Comparison of ENCODE assay signal across 12 cellular contexts in the genomic region with DNA sequence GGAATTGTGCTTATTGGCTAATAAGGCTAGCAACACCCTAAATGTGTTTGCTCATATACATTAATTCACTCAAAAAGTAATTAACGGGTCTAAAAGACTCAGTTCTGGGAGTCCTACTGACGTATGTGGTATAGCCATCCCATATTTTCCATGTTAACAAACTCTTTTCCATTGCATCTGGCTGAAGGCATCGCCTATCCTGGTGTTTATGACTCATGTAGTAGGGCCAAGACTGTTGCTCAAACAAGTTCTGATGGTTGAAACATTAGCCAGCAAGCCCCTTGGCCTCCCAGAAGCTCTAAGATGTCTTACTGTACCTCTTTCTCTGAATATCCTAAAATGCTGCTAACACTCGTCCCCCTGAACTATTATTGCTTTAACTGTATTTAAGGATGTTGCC.
A peak's percentile ranks its signal among the peaks of the same experiment; 100 is the strongest.
DNase-seq lines count a peak whose midpoint lies in the region; ATAC-seq, FAIRE-seq and TF ChIP-seq lines count a peak whose summit lies in the region.
"Had no signal": no experiment of that assay in that cellular context is flagged by ENCODE, and none has a peak within 500 bp of the region (broad histone marks: within the 10 kb centered on the region; RNA-seq: fewer than 3 reads in every experiment).

No MANE protein-coding gene starts in this region.

- no peak overlapping the region for H3K9ac ChIP-seq in PC-3 (ENCODE audit: low read length)
- no peak overlapping the region for H3K9ac ChIP-seq in endothelial cell of umbilical vein (replicated peaks; ENCODE audit: extremely low read depth, insufficient read depth, low read length)

- H3K27me3 ChIP-seq in PC-3 (ENCODE audit: low read length) = no peaks in the 10 kb centered on the region
- peaks cover 13% of the 10 kb centered on the region in 2 experiments for H3K27me3 ChIP-seq in endothelial cell of umbilical vein (ENCODE audit: control insufficient read depth in 2 of 2, insufficient read depth in 2 of 2, low read length in 2 of 2)

- ATAC-seq in PC-3 = peak; percentile 33; the same call in 1 of the 2 replicates
- peak; percentile 39 for ATAC-seq in omental fat pad (ENCODE audit: low FRiP score)
- ATAC-seq in HG03565 (IDR thresholded peaks at IDR 0.05; ENCODE audit: unreplicated experiment) = no peak
- no peak for ATAC-seq in GM18873 (IDR thresholded peaks at IDR 0.05; ENCODE audit: low FRiP score, unreplicated experiment)
- ATAC-seq: lower lobe of right lung had no signal

- no peak for TF ChIP-seq CTCF in PC-3 (conservative IDR thresholded peaks at IDR 0.05; ENCODE audit: low read depth, low read length)
- TF ChIP-seq CTCF in endothelial cell of umbilical vein (IDR thresholded peaks at IDR 0.05; ENCODE audit: extremely low read depth in 1 of 2, insufficient read depth in 1 of 2, low read depth in 1 of 2, low read length in 2 of 2) = no peak
- TF ChIP-seq CTCF in omental fat pad (IDR thresholded peaks at IDR 0.05) = no peak

- H3K79me2 ChIP-seq in PC-3 (ENCODE audit: low read length) (no peaks in the 10 kb centered on the region), endothelial cell of umbilical vein (ENCODE audit: control insufficient read depth, insufficient read depth, low read length) (no peaks in the 10 kb centered on the region)

- H2AFZ ChIP-seq in PC-3 (ENCODE audit: low read length) (no peak overlapping the region), endothelial cell of umbilical vein (ENCODE audit: low read depth, low read length) (no peak overlapping the region)

- H3F3A ChIP-seq in PC-3 (ENCODE audit: low read length, unreplicated experiment) = no peaks in the 10 kb centered on the region

- no peak overlapping the region for H3K4me2 ChIP-seq in PC-3 (ENCODE audit: low read length)
- H3K4me2 ChIP-seq in endothelial cell of umbilical vein (ENCODE audit: insufficient read depth, low read length) = no peak overlapping the region

- DNase-seq in GM04503 (ENCODE audit: low read depth) (peak; percentile 70), PC-3 (peak; percentile 42), endothelial cell of umbilical vein (ENCODE audit: low read depth, low spot score) (peak; percentile 27), omental fat pad (ENCODE audit: low spot score) (no peak), kidney glomerular epithelial cell (lab: John Stamatoyannopoulos, UW) (no peak), NCI-H187 treated with DMSO at 0.1 percent for 48 hours (lab: John Stamatoyannopoulos, UW) (no peak)
- DNase-seq: caudate nucleus, lower lobe of right lung, NCI-H69, T-helper 2 cell had no signal

- no peaks in the 10 kb centered on the region for H3K9me1 ChIP-seq in endothelial cell of umbilical vein (replicated peaks; ENCODE audit: control insufficient read depth, extremely low read depth, insufficient read depth, low read length)

- no peak for FAIRE-seq in endothelial cell of umbilical vein (lab: Jason Lieb, UNC)

- no peaks in the 10 kb centered on the region for H3K9me2 ChIP-seq in PC-3 (replicated peaks; ENCODE audit: low read length)

- H3K9me3 ChIP-seq in PC-3 (ENCODE audit: low read length) = no peaks in the 10 kb centered on the region
- H3K9me3 ChIP-seq in endothelial cell of umbilical vein (replicated peaks; ENCODE audit: control insufficient read depth, insufficient read depth, low read length) = no peaks in the 10 kb centered on the region
- H3K9me3 ChIP-seq: lower lobe of right lung had no signal

- H3K27ac ChIP-seq in PC-3 (ENCODE audit: low read length) (no peak overlapping the region), endothelial cell of umbilical vein (ENCODE audit: insufficient read depth, low read depth, low read length) (no peak overlapping the region)
- H3K27ac ChIP-seq: lower lobe of right lung had no signal

- H3K36me3 ChIP-seq in PC-3 (ENCODE audit: low read depth, low read length) (no peaks in the 10 kb centered on the region), endothelial cell of umbilical vein (ENCODE audit: control insufficient read depth in 2 of 2, extremely low read depth in 1 of 2, insufficient read depth in 2 of 2, low read length in 2 of 2) (no peaks in the 10 kb centered on the region)
- H3K36me3 ChIP-seq: lower lobe of right lung had no signal

- TF ChIP-seq POLR2A in endothelial cell of umbilical vein (IDR thresholded peaks at IDR 0.05; ENCODE audit: low read depth, low read length) = no peak

- intact Hi-C loops in PC-3 (cut with micrococcal nuclease) = no loop called here
- intact Hi-C loops in endothelial cell of umbilical vein (cut with micrococcal nuclease) = loop anchor here (5.0 kb wide), 1 partner anchor 301 kb away; no protein-coding TSS in a partner anchor

- POLR2A ChIA-PET in PC-3 (lab: Charles Lee; ENCODE audit: unreplicated experiment) (interaction anchor here (0.6 kb wide), 1 partner anchor 348 kb away, joined by 4 read pairs; no protein-coding TSS in a partner anchor), endothelial cell of umbilical vein (lab: Charles Lee) (no interaction called here)

- CTCF ChIA-PET in PC-3 (lab: Charles Lee) = no interaction called here
- CTCF ChIA-PET in endothelial cell of umbilical vein (lab: Charles Lee) = interaction anchor here (0.7 to 1.5 kb wide), 4 partner anchors 37 to 599 kb away, joined by 3 read pairs; a partner anchor contains a TSS

- dilution Hi-C loops in endothelial cell of umbilical vein (cut with MboI; ENCODE audit: extremely low pct_ligation_motif_present, low sequenced_read_pairs) = no loop called here

- H3K4me1 ChIP-seq in PC-3 (ENCODE audit: insufficient read depth, low read length) (peaks cover 8% of the 10 kb centered on the region), endothelial cell of umbilical vein (ENCODE audit: control insufficient read depth, extremely low read depth, insufficient read depth, low read length) (peaks cover 20% of the 10 kb centered on the region)

- no peaks in the 10 kb centered on the region for H4K20me1 ChIP-seq in PC-3 (ENCODE audit: low read length)
- no peaks in the 10 kb centered on the region for H4K20me1 ChIP-seq in endothelial cell of umbilical vein (replicated peaks; ENCODE audit: control insufficient read depth, extremely low read depth, insufficient read depth, low read length)

- BruUV-seq in PC-3 (replicated peaks; lab: Mats Ljungman, UMichigan) = no TSS peak
- no TSS peak for BruUV-seq in endothelial cell of umbilical vein (replicated peaks; lab: Mats Ljungman, UMichigan)

- no peak overlapping the region for H3K4me3 ChIP-seq in PC-3 (ENCODE audit: low read length)
- no peak overlapping the region for H3K4me3 ChIP-seq in endothelial cell of umbilical vein (replicated peaks in 1 of 3; ENCODE audit: insufficient read depth in 1 of 3, low read depth in 1 of 3, low read length in 3 of 3)
- H3K4me3 ChIP-seq: lower lobe of right lung had no signal

TF ChIP-seq in endothelial cell of umbilical vein, 7 proteins besides CTCF, POLR2A, EP300 and RAD21:
- peak; percentile 23 for TF ChIP-seq FOS (IDR thresholded peaks at IDR 0.05; ENCODE audit: borderline replicate concordance, insufficient read depth, low read length)
- no peak for TF ChIP-seq POLR2AphosphoS5 (IDR thresholded peaks at IDR 0.05; ENCODE audit: insufficient read depth, low read depth, low read length)

Comparison
In these comparisons a context has a peak if more than half of its experiments do, and no peak if none do; other contexts are left out.
1. DNase-seq: peak in GM04503 (single experiment), PC-3 (single experiment) and endothelial cell of umbilical vein (single experiment); none in omental fat pad (single experiment), kidney glomerular epithelial cell (single experiment) and NCI-H187 treated with DMSO at 0.1 percent for 48 hours (single experiment).
2. ATAC-seq: peak in PC-3 (single experiment) and omental fat pad (single experiment); none in HG03565 (single experiment) and GM18873 (single experiment).